Comparison of ENCODE assay signal across 9 cellular contexts in genomic region chr15:68558318-68559305, GRCh38. TPM values are rescaled to one million over a fixed set of nuclear protein-coding genes. Genes with fewer than 3 reads are reported as not detected.
DNase-seq lines count a peak whose midpoint lies in the region; ATAC-seq and TF ChIP-seq lines count a peak whose summit lies in the region.
"Had no signal": no experiment of that assay in that cellular context is flagged by ENCODE, and none has a peak within 500 bp of the region (broad histone marks: within the 10 kb centered on the region; RNA-seq: fewer than 3 reads in every experiment).

No MANE protein-coding gene starts in this region.

- no peak overlapping the region for H4K5ac ChIP-seq in H9 (ENCODE audit: insufficient read length, low read depth, low read length)

- H3K36me3 Mint-ChIP-seq in H9 (ENCODE audit: insufficient read depth in 1 of 3, low read depth in 3 of 3) (0 out of 7 replicates have a peak, but pooled peaks cover 0 to 2% (median 0%) of the 10 kb centered on the region in 3 experiments), WTC11 (no peaks in the 10 kb centered on the region), progenitor cell of endocrine pancreas (ENCODE audit: insufficient read depth) (no peaks in the 10 kb centered on the region)

- no peak overlapping the region for H2BK20ac ChIP-seq in H9 (ENCODE audit: low read depth, low read length, poor library complexity, severe bottlenecking)

- H3K4me1 ChIP-seq in H9 (ENCODE audit: insufficient read depth, low read length) = peaks cover 4% of the 10 kb centered on the region; the same call in 1 of the 2 replicates
- peaks cover 0 to 19% (median 7%) of the 10 kb centered on the region in 9 donors for H3K4me1 ChIP-seq in heart right ventricle

- no peak overlapping the region for H3K56ac ChIP-seq in H9 (ENCODE audit: insufficient read length, low read depth, low read length)

- H3K4me3 ChIP-seq in heart right ventricle = peak overlapping the region in 9 of 10 donors; percentile 21 to 63 (median 50)

- H2BK12ac ChIP-seq in H9 (ENCODE audit: insufficient read length, low read depth, low read length) = no peak overlapping the region

- H3K27ac ChIP-seq in H9 (ENCODE audit: insufficient read length, low read depth, low read length) = no peak overlapping the region
- peak overlapping the region in 1 of 10 donors; percentile 44 for H3K27ac ChIP-seq in heart right ventricle

- ATAC-seq in WTC11 (no peak), heart right ventricle (peak in 1 of 8 donors; percentile 4), HG03097 (IDR thresholded peaks at IDR 0.05; ENCODE audit: low FRiP score, unreplicated experiment) (no peak)

- H3K9me3 Mint-ChIP-seq in H9 (peaks cover 3 to 6% of the 10 kb centered on the region in 2 experiments; a peak in 3 of 5 replicates), WTC11 (no peaks in the 10 kb centered on the region), progenitor cell of endocrine pancreas (ENCODE audit: low read depth) (no peaks in the 10 kb centered on the region)

- peak; percentile 38 for DNase-seq in H9
- peak; percentile 35 for DNase-seq in WTC11 (ENCODE audit: low spot score)
- no peak for DNase-seq in heart right ventricle
- no peak for DNase-seq in progenitor cell of endocrine pancreas (ENCODE audit: low spot score, unreplicated experiment)
- no peak for DNase-seq in NCI-H226
- DNase-seq in MV-4-11 (lab: John Stamatoyannopoulos, UW) = no peak
- DNase-seq in pons (ENCODE audit: low spot score) = no peak
- DNase-seq: NCI-H2107 had no signal

- no peak overlapping the region for H2BK120ac ChIP-seq in H9 (ENCODE audit: low read depth, low read length, poor library complexity, severe bottlenecking)

- H2AFZ ChIP-seq in H9 (ENCODE audit: low read length) = no peak overlapping the region

- H3K79me2 ChIP-seq in H9 (ENCODE audit: insufficient read depth, low read length) = no peaks in the 10 kb centered on the region

- CTCF ChIA-PET in WTC11 (lab: Charles Lee) = interaction anchor here (0.6 to 5.7 kb wide), 33 partner anchors 10 to 1844 kb away, joined by 3 to 174 read pairs (median 5); no protein-coding TSS in a partner anchor

- H4K8ac ChIP-seq in H9 (replicated peaks; ENCODE audit: insufficient read length, low read depth, low read length) = no peak overlapping the region

- no peaks in the 10 kb centered on the region; the same call in 1 of the 2 replicates for H3K27me3 ChIP-seq in H9 (ENCODE audit: insufficient read depth, low read length)
- H3K27me3 ChIP-seq in heart right ventricle = peaks cover 0 to 23% (median 0%) of the 10 kb centered on the region in 7 donors

- H3K9me3 ChIP-seq in H9 (ENCODE audit: control insufficient read depth, low read depth, low read length) (no peaks in the 10 kb centered on the region), heart right ventricle (no peaks in the 10 kb centered on the region)

- H3K9ac ChIP-seq in H9 (ENCODE audit: extremely low read depth, insufficient read length, low read length) = no peak overlapping the region

- H2BK5ac ChIP-seq in H9 (ENCODE audit: insufficient read length, low read length) = no peak overlapping the region

- POLR2A ChIA-PET in WTC11 (lab: Charles Lee) = no interaction called here

- no peaks in the 10 kb centered on the region for H3K79me1 ChIP-seq in H9 (ENCODE audit: insufficient read depth, low read depth, low read length, poor library complexity, severe bottlenecking)

- no peak overlapping the region for H2BK15ac ChIP-seq in H9 (ENCODE audit: low read depth, low read length)

- no peaks in the 10 kb centered on the region for H3K36me3 ChIP-seq in heart right ventricle

- H4K20me1 ChIP-seq in H9 (ENCODE audit: control insufficient read depth, insufficient read depth, insufficient read length) = no peaks in the 10 kb centered on the region

- H3K27ac Mint-ChIP-seq in H9 (peak overlapping the region in 1 of 3 experiments; percentile 94; a peak in 3 of 7 replicates), WTC11 (peak overlapping the region; percentile 72), progenitor cell of endocrine pancreas (peak overlapping the region; percentile 41)

- H3K23me2 ChIP-seq in H9 (ENCODE audit: insufficient read length, low read depth, low read length, poor library complexity, severe bottlenecking) = peaks cover 15% of the 10 kb centered on the region

- TF ChIP-seq CTCF in H9 (conservative IDR thresholded peaks at IDR 0.05) (no peak), WTC11 (IDR thresholded peaks at IDR 0.05) (no peak), heart right ventricle (IDR thresholded peaks at IDR 0.05) (no peak), progenitor cell of endocrine pancreas (IDR thresholded peaks at IDR 0.05; ENCODE audit: unreplicated experiment) (no peak)

- intact Hi-C loops in heart right ventricle (cut with DNase I) = loop anchor here (1.0 to 10.0 kb wide), 9 partner anchors 94 to 366 kb away; no protein-coding TSS in a partner anchor

- no peak overlapping the region for H3K4ac ChIP-seq in H9 (ENCODE audit: low read depth, low read length)

- no peak overlapping the region for H3K23ac ChIP-seq in H9 (ENCODE audit: insufficient read length, low read depth, low read length)

- no peak overlapping the region for H4K91ac ChIP-seq in H9 (ENCODE audit: insufficient read length, low read depth, low read length)

- no peak overlapping the region for H3K14ac ChIP-seq in H9 (ENCODE audit: insufficient read depth, low read length)

- no peak overlapping the region for H2AK5ac ChIP-seq in H9 (ENCODE audit: insufficient read length, low read length)

- H3K18ac ChIP-seq in H9 (ENCODE audit: insufficient read length, low read depth, low read length) = no peak overlapping the region

- H3K27me3 Mint-ChIP-seq in H9 (ENCODE audit: low read depth) = peaks cover 48% of the 10 kb centered on the region
- peaks cover 20% of the 10 kb centered on the region for H3K27me3 Mint-ChIP-seq in WTC11 (ENCODE audit: low read depth)
- H3K27me3 Mint-ChIP-seq in progenitor cell of endocrine pancreas = peaks cover 69% of the 10 kb centered on the region

- peak overlapping the region; percentile 86 for H3K4me2 ChIP-seq in H9 (ENCODE audit: insufficient read depth, insufficient read length, low read length)

- WGBS in H9 (ENCODE audit: extremely low coverage, insufficient read length, low lambda C conversion rate) = no CpG with 5 or more reads among the region's 30 CpGs
- 62 to 69% methylated on average over 30 of the region's 30 CpGs for WGBS in heart right ventricle, 2 donors

- peaks cover 28 to 36% of the 10 kb centered on the region in 2 experiments for H3K4me1 Mint-ChIP-seq in H9
- H3K4me1 Mint-ChIP-seq in WTC11 = peaks cover 29% of the 10 kb centered on the region
- peaks cover 13% of the 10 kb centered on the region for H3K4me1 Mint-ChIP-seq in progenitor cell of endocrine pancreas (ENCODE audit: low read depth)

- H3T11ph ChIP-seq in H9 (ENCODE audit: low read length) = no peak overlapping the region

- H3K4me3 Mint-ChIP-seq in H9 (peak overlapping the region; percentile 71 to 83), WTC11 (peak overlapping the region; percentile 94), progenitor cell of endocrine pancreas (ENCODE audit: low read depth) (peak overlapping the region; percentile 74)

TF ChIP-seq in WTC11, 78 proteins besides CTCF, POLR2A, EP300 and RAD21 (continues in another document):
- TF ChIP-seq E2F5 (CRISPR knock-in tag; IDR thresholded peaks at IDR 0.05) (no peak), OVOL2 (CRISPR knock-in tag; IDR thresholded peaks at IDR 0.05; ENCODE audit: borderline replicate concordance) (no peak), SMAD3 (CRISPR knock-in tag; IDR thresholded peaks at IDR 0.05; ENCODE audit: borderline replicate concordance) (no peak), ARID4B (CRISPR knock-in tag; IDR thresholded peaks at IDR 0.05; ENCODE audit: borderline replicate concordance) (no peak)

RNA-seq across cellular contexts. Expression of gene CORO2B, which starts 20.2 kb away (rescaled TPM):
- total RNA-seq in H9 (2021) (3.1 and 3.2 TPM in 2 replicates), WTC11 (2021) (3.5 to 4.9 TPM (median 3.6 TPM) in 3 replicates), heart right ventricle (1 to 10 TPM; 2.6 to 8.1 (median 4.5) TPM), progenitor cell of endocrine pancreas (1.5 and 2.0 TPM in 2 replicates)
- polyA plus RNA-seq in heart right ventricle = 1 to 10 TPM; 7.1 to 7.6 TPM

Comparison
In these comparisons a context has a peak if more than half of its experiments do, and no peak if none do; other contexts are left out.
1. DNase-seq: peak in H9 (single experiment) and WTC11 (single experiment); none in heart right ventricle (0 of 2), progenitor cell of endocrine pancreas (single experiment), NCI-H226 (single experiment), MV-4-11 (single experiment) and pons (single experiment).
2. Peak in every context shown above with its lines, with median percentiles within 50 percentile points of each other: H3K4me3 Mint-ChIP-seq.